ENCODE assay signal across 17 cellular contexts in the genomic region with DNA sequence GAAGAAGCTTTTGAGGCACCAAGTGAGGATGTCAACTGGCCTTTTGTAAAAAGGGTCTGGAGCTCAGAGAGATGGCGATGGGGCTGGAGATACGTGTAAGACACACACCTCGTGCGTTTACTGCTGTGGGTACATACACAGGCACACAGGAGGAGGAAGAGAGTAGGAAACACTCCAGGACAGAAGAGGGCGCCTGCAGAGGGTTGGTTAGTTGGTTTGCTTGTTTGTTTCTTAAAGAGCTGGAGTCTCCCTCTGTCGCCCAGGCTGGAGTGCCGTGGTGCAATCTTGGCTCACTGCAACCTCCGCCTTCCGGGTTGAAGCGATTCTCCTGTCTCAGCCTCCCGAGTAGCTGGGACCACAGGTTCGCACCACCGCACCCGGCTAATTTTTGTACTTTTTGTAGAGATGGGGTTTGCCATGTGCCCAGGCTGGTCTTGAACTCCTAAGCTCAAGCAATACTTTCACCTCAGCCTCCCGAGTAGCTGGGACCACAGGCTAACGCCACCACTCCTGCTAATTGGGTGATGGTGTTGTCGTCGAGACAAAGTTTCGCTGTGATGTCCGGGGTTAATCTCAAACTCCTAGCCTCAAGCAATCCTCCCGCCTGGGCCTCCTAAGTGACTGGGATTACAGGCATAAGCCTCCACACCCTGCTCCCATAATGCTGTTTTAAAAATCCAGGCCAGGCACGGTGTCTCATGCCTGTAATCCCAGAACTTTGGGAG. TPM values are rescaled to one million over a fixed set of nuclear protein-coding genes. Genes with fewer than 3 reads are reported as not detected.
DNase-seq lines count a peak whose midpoint lies in the region; ATAC-seq and TF ChIP-seq lines count a peak whose summit lies in the region.
"Had no signal": no experiment of that assay in that cellular context is flagged by ENCODE, and none has a peak within 500 bp of the region (broad histone marks: within the 10 kb centered on the region; RNA-seq: fewer than 3 reads in every experiment).

No MANE protein-coding gene starts in this region.

- DNase-seq in NCI-H2171 treated with DMSO at 0.1 percent for 48 hours (lab: John Stamatoyannopoulos, UW): peak; percentile 6
- DNase-seq in NCI-H2171 (lab: John Stamatoyannopoulos, UW): no peak
- no peak for DNase-seq in DND-41
- peak; percentile 6 for DNase-seq in NCI-H69 (lab: John Stamatoyannopoulos, UW)
- peak; percentile 65 for DNase-seq in endodermal cell
- no peak for DNase-seq in activated gamma-delta T cell (lab: John Stamatoyannopoulos, UW)
- no peak for DNase-seq in activated effector memory CD4-positive, alpha-beta T cell treated with Interleukin-2 at 50 U/mL for 16 hours
- DNase-seq: effector memory CD4-positive, alpha-beta T cell; GM23248; NCI-H510A treated with DMSO at 0.1 percent for 48 hours; stimulated activated CD8-positive, alpha-beta memory T cell treated with anti-CD3 and anti-CD28 coated beads, Interleukin-4, amount 100 ng/mL, for 48 hours; trophoblast cell had no signal

- no peaks in the 10 kb centered on the region for H3K4me1 Mint-ChIP-seq in endodermal cell

- H3K9ac ChIP-seq in DND-41 (ENCODE audit: low read depth, low read length) (no peak overlapping the region), endodermal cell (ENCODE audit: extremely low read depth, low read length, poor library complexity, severe bottlenecking) (no peak overlapping the region)
- H3K9ac ChIP-seq: GM23248 had no signal

- no peaks in the 10 kb centered on the region for H4K20me1 ChIP-seq in DND-41 (ENCODE audit: insufficient read depth, low read length)

- H3K27me3 ChIP-seq in DND-41 (ENCODE audit: insufficient read depth, low read length, poor library complexity) (no peaks in the 10 kb centered on the region), endodermal cell (ENCODE audit: control insufficient read depth, insufficient read depth, low read length, poor library complexity, severe bottlenecking) (no peaks in the 10 kb centered on the region)
- H3K27me3 ChIP-seq: SJCRH30 had no signal

- no peak overlapping the region for H3K27ac ChIP-seq in DND-41 (ENCODE audit: low read length)
- H3K27ac ChIP-seq in endodermal cell (ENCODE audit: low read depth, low read length): no peak overlapping the region
- H3K27ac ChIP-seq: GM23248, SJCRH30 had no signal

- no peak overlapping the region for H3K4me3 Mint-ChIP-seq in endodermal cell

- H2AFZ ChIP-seq in DND-41 (ENCODE audit: low read depth, low read length): no peak overlapping the region
- H2AFZ ChIP-seq: GM23248 had no signal

- H3K9me3 ChIP-seq in DND-41 (ENCODE audit: insufficient read depth, low read length, severe bottlenecking) (no peaks in the 10 kb centered on the region), endodermal cell (ENCODE audit: control insufficient read depth, low read length) (no peaks in the 10 kb centered on the region)
- H3K9me3 ChIP-seq: SJCRH30 had no signal

- H3K79me2 ChIP-seq in DND-41 (ENCODE audit: insufficient read depth, low read length): no peaks in the 10 kb centered on the region

- ATAC-seq in DND-41 (ENCODE audit: insufficient read depth, low read depth): no peak
- no peak for ATAC-seq in GM18861 (IDR thresholded peaks at IDR 0.05; ENCODE audit: unreplicated experiment)

- H3K36me3 ChIP-seq in DND-41 (ENCODE audit: insufficient read depth, low read length) (no peaks in the 10 kb centered on the region), endodermal cell (ENCODE audit: control insufficient read depth, insufficient read depth, low read length) (no peaks in the 10 kb centered on the region)
- H3K36me3 ChIP-seq: SJCRH30 had no signal

- no peaks in the 10 kb centered on the region for H3K4me1 ChIP-seq in DND-41 (ENCODE audit: insufficient read depth, low read length)
- no peaks in the 10 kb centered on the region for H3K4me1 ChIP-seq in endodermal cell (ENCODE audit: control insufficient read depth, insufficient read depth, low read length)
- H3K4me1 ChIP-seq: SJCRH30 had no signal

- H3K4me3 ChIP-seq in DND-41 (ENCODE audit: low read depth in 1 of 2, low read length in 2 of 2) (no peak overlapping the region), endodermal cell (ENCODE audit: low read length) (no peak overlapping the region)
- H3K4me3 ChIP-seq: GM23248, SJCRH30 had no signal

- WGBS in endodermal cell (ENCODE audit: insufficient coverage in 1 of 2, insufficient read length in 1 of 2), 2 experiments: 92 to 97% methylated on average over 14 to 22 of the region's 22 CpGs

- H3K9me3 Mint-ChIP-seq in endodermal cell: peaks cover 12% of the 10 kb centered on the region

- no peak overlapping the region for H3K4me2 ChIP-seq in DND-41 (ENCODE audit: insufficient read depth, low read length)

- H3K27me3 Mint-ChIP-seq in endodermal cell (ENCODE audit: insufficient read depth): no peaks in the 10 kb centered on the region

- no peaks in the 10 kb centered on the region for H3K36me3 Mint-ChIP-seq in endodermal cell (ENCODE audit: low read depth)

- TF ChIP-seq CTCF in DND-41 (IDR thresholded peaks at IDR 0.05; ENCODE audit: borderline replicate concordance, extremely low read depth, low read length, poor library complexity, severe bottlenecking) (peak; percentile 43), endodermal cell (conservative IDR thresholded peaks at IDR 0.05) (peak; percentile 51)

- H3K27ac Mint-ChIP-seq in endodermal cell: no peak overlapping the region

RNA-seq across cellular contexts. Expression of a gene that starts 1.2 kb away (rescaled TPM):
- total RNA-seq in endodermal cell: not detected
- polyA plus RNA-seq in endodermal cell (2013, experiment 1 of 2): not detected
- not detected for polyA plus RNA-seq in endodermal cell (2013, experiment 2 of 2)
- total RNA-seq: GM23248, mononuclear cell, posterior vena cava, SJCRH30 had no signal
- polyA plus RNA-seq: AG04450, GM23248 had no signal

Comparison
In these comparisons a context has a peak if more than half of its experiments do, and no peak if none do; other contexts are left out.
1. DNase-seq: peak in NCI-H2171 treated with DMSO at 0.1 percent for 48 hours (single experiment), NCI-H69 (single experiment) and endodermal cell (single experiment); none in NCI-H2171 (single experiment), DND-41 (single experiment), activated gamma-delta T cell (single experiment) and activated effector memory CD4-positive, alpha-beta T cell treated with Interleukin-2 at 50 U/mL for 16 hours (single experiment).